Comparison of ENCODE assay signal across 10 cellular contexts in the genomic region with DNA sequence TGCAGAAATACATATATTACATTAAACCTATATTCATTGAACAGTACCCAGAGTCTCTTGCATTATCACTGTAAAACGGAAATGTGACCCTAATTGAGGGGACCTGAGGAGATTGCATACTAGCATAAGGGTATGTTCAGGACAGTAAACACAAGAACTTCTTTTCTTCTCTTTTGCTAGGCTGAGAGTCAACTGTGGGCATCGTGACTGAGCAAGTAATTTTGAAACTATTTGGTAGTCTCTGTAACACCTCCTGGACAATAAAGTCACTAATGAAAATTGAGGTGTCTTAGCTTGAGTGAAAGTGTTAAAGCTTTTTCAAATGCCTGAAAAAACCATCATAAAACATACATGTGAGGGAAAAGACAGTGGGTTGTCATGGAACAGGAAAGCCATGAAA.
DNase-seq lines count a peak whose midpoint lies in the region; ATAC-seq, FAIRE-seq and TF ChIP-seq lines count a peak whose summit lies in the region.
"Had no signal": no experiment of that assay in that cellular context is flagged by ENCODE, and none has a peak within 500 bp of the region (broad histone marks: within the 10 kb centered on the region; RNA-seq: fewer than 3 reads in every experiment).

No MANE protein-coding gene starts in this region.

- TF ChIP-seq CTCF in A549 (IDR thresholded peaks at IDR 0.05) (no peak), HCT116 (IDR thresholded peaks at IDR 0.05 in 2 of 3, conservative IDR thresholded peaks at IDR 0.05 in 1 of 3; ENCODE audit: borderline replicate concordance in 1 of 3, insufficient read depth in 1 of 3, low read depth in 2 of 3, low read length in 2 of 3) (no peak), smooth muscle cell (IDR thresholded peaks at IDR 0.05; ENCODE audit: borderline replicate concordance, insufficient read depth, poor library complexity, severe bottlenecking) (no peak), A673 (conservative IDR thresholded peaks at IDR 0.05; ENCODE audit: low read depth, low read length) (no peak)

- POLR2A ChIA-PET in A549 (lab: Yijun Ruan, JAX) (no interaction called here), HCT116 (lab: Charles Lee) (interaction anchor here (3.4 kb wide), 1 partner anchor 132 kb away, joined by 23 read pairs; the partner anchor contains the start of gene CD44), A673 (lab: Charles Lee; ENCODE audit: low non-redundant PET) (interaction anchor here (0.7 kb wide), 1 partner anchor 242 kb away, joined by 4 read pairs; no protein-coding TSS in a partner anchor)

- no peak for TF ChIP-seq POLR2A in A549 (IDR thresholded peaks at IDR 0.05; ENCODE audit: low read length)
- TF ChIP-seq POLR2A in HCT116 (IDR thresholded peaks at IDR 0.05; ENCODE audit: borderline replicate concordance, extremely low read depth, insufficient read depth, insufficient read length) = no peak

- RAD21 ChIA-PET in HCT116 (lab: Charles Lee; ENCODE audit: low non-redundant PET in 1 of 2, low total read pairs in 2 of 2, uncharacterized antibody in 2 of 2, unreplicated experiment in 2 of 2) = interaction anchor here in 1 of 2 experiments (0.6 kb wide), 1 partner anchor 77 kb away, joined by 3 read pairs; no protein-coding TSS in a partner anchor

- WGBS in A549 (ENCODE audit: missing lambda C conversion rate) = 86% methylated on average over 2 of the region's 2 CpGs
- WGBS in smooth muscle cell (ENCODE audit: low lambda C conversion rate) = 92% methylated on average over 2 of the region's 2 CpGs

- H3K4me1 ChIP-seq in A549 (peaks cover 86% of the 10 kb centered on the region), HCT116 (ENCODE audit: control insufficient read depth in 1 of 2, insufficient read depth in 2 of 2, low read length in 2 of 2) (peaks cover 79 to 83% of the 10 kb centered on the region in 2 experiments), smooth muscle cell (ENCODE audit: low read depth) (no peaks in the 10 kb centered on the region), A673 (ENCODE audit: insufficient read depth, low read length, poor library complexity, severe bottlenecking) (peaks cover 4% of the 10 kb centered on the region)
- H3K4me1 ChIP-seq: parathyroid adenoma had no signal

- H3K4me2 ChIP-seq in A549 (no peak overlapping the region), HCT116 (ENCODE audit: low read length) (no peak overlapping the region), smooth muscle cell (no peak overlapping the region)

- no peak overlapping the region for H3K9ac ChIP-seq in HCT116 (ENCODE audit: low read length)
- no peak overlapping the region for H3K9ac ChIP-seq in smooth muscle cell (ENCODE audit: low read depth)
- H3K9ac ChIP-seq: parathyroid adenoma had no signal

- no peaks in the 10 kb centered on the region for H3K9me3 ChIP-seq in A549
- H3K9me3 ChIP-seq in HCT116 (ENCODE audit: control insufficient read depth in 1 of 2, insufficient read depth in 1 of 2, low read depth in 1 of 2, low read length in 2 of 2) = no peaks in the 10 kb centered on the region
- H3K9me3 ChIP-seq in smooth muscle cell (replicated peaks; ENCODE audit: low read depth) = no peaks in the 10 kb centered on the region
- H3K9me3 ChIP-seq in A673 (ENCODE audit: low read depth, low read length, poor library complexity, severe bottlenecking) = no peaks in the 10 kb centered on the region

- FAIRE-seq in A549 (lab: Jason Lieb, UNC) = no peak

- H3K36me3 ChIP-seq in HCT116 (ENCODE audit: control insufficient read depth in 1 of 2, insufficient read depth in 2 of 2, low read length in 2 of 2) = no peaks in the 10 kb centered on the region
- no peaks in the 10 kb centered on the region for H3K36me3 ChIP-seq in smooth muscle cell (ENCODE audit: low read depth)
- H3K36me3 ChIP-seq in A673 (ENCODE audit: insufficient read depth, low read length, poor library complexity, severe bottlenecking) = no peaks in the 10 kb centered on the region

- H4K20me1 ChIP-seq in HCT116 (ENCODE audit: insufficient read depth) = no peaks in the 10 kb centered on the region
- no peaks in the 10 kb centered on the region for H4K20me1 ChIP-seq in smooth muscle cell (ENCODE audit: low read depth)

- H3K27me3 ChIP-seq in HCT116 (ENCODE audit: insufficient read depth, low read length) (no peaks in the 10 kb centered on the region), smooth muscle cell (ENCODE audit: low read depth) (no peaks in the 10 kb centered on the region), A673 (replicated peaks; ENCODE audit: insufficient read depth, low read depth, low read length, poor library complexity) (no peaks in the 10 kb centered on the region)

- ATAC-seq in A549 = no peak
- ATAC-seq in GM18868 (IDR thresholded peaks at IDR 0.05; ENCODE audit: unreplicated experiment) = peak; percentile 69
- ATAC-seq in HCT116 = no peak
- ATAC-seq in HG03442 (IDR thresholded peaks at IDR 0.05; ENCODE audit: unreplicated experiment) = peak; percentile 51

- no peak for TF ChIP-seq RAD21 in A549 (conservative IDR thresholded peaks at IDR 0.05 in 1 of 2, IDR thresholded peaks at IDR 0.05 in 1 of 2)
- no peak for TF ChIP-seq RAD21 in HCT116 (IDR thresholded peaks at IDR 0.05; ENCODE audit: low read depth)

- H2AFZ ChIP-seq in HCT116 (ENCODE audit: low read depth, low read length, poor library complexity, severe bottlenecking) = no peak overlapping the region
- no peak overlapping the region for H2AFZ ChIP-seq in smooth muscle cell (ENCODE audit: low read depth)
- H2AFZ ChIP-seq: parathyroid adenoma had no signal

- CTCF ChIA-PET in A549 (lab: Yijun Ruan, JAX) = interaction anchor here (1.0 to 1.8 kb wide), 3 partner anchors 8 to 384 kb away, joined by 3 to 5 read pairs (median 3); no protein-coding TSS in a partner anchor
- CTCF ChIA-PET in HCT116 (lab: Charles Lee) = no interaction called here
- CTCF ChIA-PET in A673 (lab: Charles Lee) = interaction anchor here (0.7 kb wide), 1 partner anchor 30 kb away, joined by 4 read pairs; no protein-coding TSS in a partner anchor

- no peak for TF ChIP-seq EP300 in A549 (IDR thresholded peaks at IDR 0.05)

- H3K9me2 ChIP-seq in HCT116 (ENCODE audit: insufficient read depth) = no peaks in the 10 kb centered on the region

- H3K4me3 ChIP-seq in A549 = no peak overlapping the region
- no peak overlapping the region for H3K4me3 ChIP-seq in HCT116 (replicated peaks in 1 of 2; ENCODE audit: low read depth in 1 of 2, low read length in 2 of 2)
- no peak overlapping the region for H3K4me3 ChIP-seq in smooth muscle cell
- no peak overlapping the region for H3K4me3 ChIP-seq in A673 (ENCODE audit: low read depth, low read length, poor library complexity, severe bottlenecking)

- H3K79me2 ChIP-seq in HCT116 (ENCODE audit: insufficient read depth, low read length) (no peaks in the 10 kb centered on the region), smooth muscle cell (ENCODE audit: low read depth) (no peaks in the 10 kb centered on the region)
- H3K79me2 ChIP-seq: parathyroid adenoma had no signal

- no peak for DNase-seq in A549 (ENCODE audit: low read depth in 1 of 2, low spot score in 1 of 2)
- no peak for DNase-seq in HCT116 (ENCODE audit: low read depth, low spot score)
- DNase-seq in NCI-H2171 (lab: John Stamatoyannopoulos, UW) = no peak
- no peak for DNase-seq in smooth muscle cell (lab: John Stamatoyannopoulos, UW; ENCODE audit: unreplicated experiment)
- DNase-seq in SHP77 (lab: John Stamatoyannopoulos, UW) = no peak
- DNase-seq in A673 (ENCODE audit: low spot score) = no peak
- DNase-seq: caudate nucleus had no signal

- intact Hi-C loops in HCT116 (cut with micrococcal nuclease) (no loop called here), A673 (cut with micrococcal nuclease; ENCODE audit: unreplicated experiment) (no loop called here)

- BruUV-seq in HCT116 (replicated peaks; lab: Mats Ljungman, UMichigan) (no TSS peak), A673 (replicated peaks; lab: Mats Ljungman, UMichigan) (no TSS peak)

- no peaks in the 10 kb centered on the region for H3F3A ChIP-seq in smooth muscle cell (ENCODE audit: low read depth)

- H3K27ac ChIP-seq in A549 (peak overlapping the region; percentile 90 to 94), HCT116 (ENCODE audit: low read depth, low read length) (peak overlapping the region; percentile 99; the same call in 1 of the 2 replicates), smooth muscle cell (ENCODE audit: low read depth) (no peak overlapping the region), A673 (ENCODE audit: low read depth, low read length, poor library complexity, severe bottlenecking) (no peak overlapping the region)
- H3K27ac ChIP-seq: parathyroid adenoma had no signal

TF ChIP-seq in A549, 52 proteins besides CTCF, POLR2A, EP300 and RAD21:
- TF ChIP-seq KDM1A (IDR thresholded peaks at IDR 0.05; ENCODE audit: low read depth) (no peak), NPAS2 (CRISPR knock-in tag; IDR thresholded peaks at IDR 0.05; ENCODE audit: borderline replicate concordance) (no peak), HOXB5 (CRISPR knock-in tag; IDR thresholded peaks at IDR 0.05) (no peak), JUN (IDR thresholded peaks at IDR 0.05) (no peak), HEYL (CRISPR knock-in tag; IDR thresholded peaks at IDR 0.05) (no peak), PHF8 (IDR thresholded peaks at IDR 0.05; ENCODE audit: borderline replicate concordance, low read depth) (no peak)
- TF ChIP-seq, protein P1, sequence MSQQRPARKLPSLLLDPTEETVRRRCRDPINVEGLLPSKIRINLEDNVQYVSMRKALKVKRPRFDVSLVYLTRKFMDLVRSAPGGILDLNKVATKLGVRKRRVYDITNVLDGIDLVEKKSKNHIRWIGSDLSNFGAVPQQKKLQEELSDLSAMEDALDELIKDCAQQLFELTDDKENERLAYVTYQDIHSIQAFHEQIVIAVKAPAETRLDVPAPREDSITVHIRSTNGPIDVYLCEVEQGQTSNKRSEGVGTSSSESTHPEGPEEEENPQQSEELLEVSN (IDR thresholded peaks at IDR 0.05; ENCODE audit: borderline replicate concordance, low read depth) = no peak

TF ChIP-seq in HCT116, 20 proteins besides CTCF, POLR2A, EP300 and RAD21 (continues in another document):
- no peak for TF ChIP-seq CBX3 (IDR thresholded peaks at IDR 0.05; ENCODE audit: low read depth)
- TF ChIP-seq ZFX (IDR thresholded peaks at IDR 0.05) = no peak
- no peak for TF ChIP-seq MAX (IDR thresholded peaks at IDR 0.05)
- TF ChIP-seq SP1 (IDR thresholded peaks at IDR 0.05; ENCODE audit: low read depth) = no peak

Comparison
In these comparisons a context has a peak if more than half of its experiments do, and no peak if none do; other contexts are left out.
1. ATAC-seq: peak in GM18868 (single experiment) and HG03442 (single experiment); none in A549 (0 of 2) and HCT116 (single experiment).
2. H3K27ac ChIP-seq: peak in A549 (2 of 2) and HCT116 (single experiment); none in smooth muscle cell (single experiment) and A673 (single experiment).